ENCODE assay signal across 11 cellular contexts in genomic region chr20:10239954-10240353, GRCh38. TPM values are rescaled to one million over a fixed set of nuclear protein-coding genes. Genes with fewer than 3 reads are reported as not detected.
DNase-seq lines count a peak whose midpoint lies in the region; ATAC-seq and TF ChIP-seq lines count a peak whose summit lies in the region.
"Had no signal": no experiment of that assay in that cellular context is flagged by ENCODE, and none has a peak within 500 bp of the region (broad histone marks: within the 10 kb centered on the region; RNA-seq: fewer than 3 reads in every experiment).

No MANE protein-coding gene starts in this region.

- H3K4me1 Mint-ChIP-seq in Calu3 (ENCODE audit: low read depth, unreplicated experiment), result no peaks in the 10 kb centered on the region
- H3K4me1 Mint-ChIP-seq in T-helper 2 cell treated with Interferon-gamma antibody and Interleukin-4, amounts not matched to agents 5 μg/mL and 100 μg/mL, for 36 hours (ENCODE audit: low read depth), result no peaks in the 10 kb centered on the region
- H3K4me1 Mint-ChIP-seq: IgD-negative memory B cell had no signal

- DNase-seq in Calu3 (peak; percentile 76), MG63 (peak; percentile 11), SK-MEL-5 (ENCODE audit: low read depth, low spot score) (peak; percentile 59), left colon (peak; percentile 52 to 58), ecto neural progenitor cell (ENCODE audit: low spot score) (no peak), omental fat pad (ENCODE audit: low spot score) (no peak)
- DNase-seq in T-helper 2 cell treated with Interferon-gamma antibody and Interleukin-4, amounts not matched to agents 5 μg/mL and 100 μg/mL, for 36 hours (ENCODE audit: low spot score), result no peak
- no peak for DNase-seq in stimulated activated CD4-positive, alpha-beta T cell treated with anti-CD3 and anti-CD28 coated beads, Interleukin-12 subunit alpha, Interleukin-12 subunit beta, amount 100 ng/mL, for 4 hours

- no peaks in the 10 kb centered on the region for H3K36me3 ChIP-seq in MG63

- H3K9me3 ChIP-seq in MG63, result no peaks in the 10 kb centered on the region

- no TSS peak for BruUV-seq in Calu3 (replicated peaks; lab: Mats Ljungman, UMichigan)

- H3K9me3 Mint-ChIP-seq in Calu3 (ENCODE audit: low read depth, unreplicated experiment), result no peaks in the 10 kb centered on the region
- no peaks in the 10 kb centered on the region for H3K9me3 Mint-ChIP-seq in T-helper 2 cell treated with Interferon-gamma antibody and Interleukin-4, amounts not matched to agents 5 μg/mL and 100 μg/mL, for 36 hours
- H3K9me3 Mint-ChIP-seq: activated T-helper 1 cell treated with anti-CD3 and anti-CD28 coated beads, Interleukin-12 subunit alpha, Interleukin-12 subunit beta, Interleukin-2, Interleukin-4 antibody, amounts not matched to agents 30 ng/mL and 10 ng/mL and 1 ng/mL, durations not matched to agents 14 hours and 24 hours and 36 hours; IgD-negative memory B cell; T-helper 1 cell treated with Interleukin-12 subunit alpha and Interleukin-12 subunit beta and Interleukin-4 antibody, amounts not matched to agents 30 μg/mL and 1 μg/mL, for 36 hours had no signal

- intact Hi-C loops in Calu3 (cut with micrococcal nuclease; ENCODE audit: unreplicated experiment), result no loop called here
- intact Hi-C loops in left colon (cut with DNase I, micrococcal nuclease), result no loop called here

- H3K27me3 ChIP-seq in MG63, result 0 out of 2 replicates have a peak, but pooled peaks cover 2% of the 10 kb centered on the region

- in situ Hi-C loops in SK-MEL-5 (cut with HindIII; ENCODE audit: low pct_unique_long_range_greater_than_20kb, low sequenced_read_pairs), result no loop called here

- ATAC-seq in left colon (peak; percentile 82), omental fat pad (ENCODE audit: low FRiP score) (no peak)

- no peak overlapping the region for H3K4me3 Mint-ChIP-seq in Calu3 (ENCODE audit: low read depth, unreplicated experiment)
- no peak overlapping the region for H3K4me3 Mint-ChIP-seq in T-helper 2 cell treated with Interferon-gamma antibody and Interleukin-4, amounts not matched to agents 5 μg/mL and 100 μg/mL, for 36 hours
- H3K4me3 Mint-ChIP-seq: activated T-helper 1 cell treated with anti-CD3 and anti-CD28 coated beads, Interleukin-12 subunit alpha, Interleukin-12 subunit beta, Interleukin-2, Interleukin-4 antibody, amounts not matched to agents 30 ng/mL and 10 ng/mL and 1 ng/mL, durations not matched to agents 14 hours and 24 hours and 36 hours; IgD-negative memory B cell; T-helper 1 cell treated with Interleukin-12 subunit alpha and Interleukin-12 subunit beta and Interleukin-4 antibody, amounts not matched to agents 30 μg/mL and 1 μg/mL, for 36 hours had no signal

- CTCF ChIA-PET in Calu3 (lab: Charles Lee), result interaction anchor here (0.7 kb wide), 1 partner anchor 10 kb away, joined by 3 read pairs; no protein-coding TSS in a partner anchor

- TF ChIP-seq CTCF in Calu3 (IDR thresholded peaks at IDR 0.05; ENCODE audit: unreplicated experiment) (no peak), omental fat pad (IDR thresholded peaks at IDR 0.05) (no peak)

- no peak overlapping the region for H3K4me3 ChIP-seq in MG63

- no peaks in the 10 kb centered on the region for H3K36me3 Mint-ChIP-seq in Calu3 (ENCODE audit: insufficient read depth, unreplicated experiment)
- no peaks in the 10 kb centered on the region for H3K36me3 Mint-ChIP-seq in T-helper 2 cell treated with Interferon-gamma antibody and Interleukin-4, amounts not matched to agents 5 μg/mL and 100 μg/mL, for 36 hours (ENCODE audit: low read depth)
- H3K36me3 Mint-ChIP-seq: IgD-negative memory B cell had no signal

- no peaks in the 10 kb centered on the region for H3K27me3 Mint-ChIP-seq in Calu3 (ENCODE audit: unreplicated experiment)
- H3K27me3 Mint-ChIP-seq in T-helper 2 cell treated with Interferon-gamma antibody and Interleukin-4, amounts not matched to agents 5 μg/mL and 100 μg/mL, for 36 hours (ENCODE audit: low read depth), result no peaks in the 10 kb centered on the region

- peak overlapping the region; percentile 59 for H3K27ac Mint-ChIP-seq in Calu3 (ENCODE audit: unreplicated experiment)
- H3K27ac Mint-ChIP-seq in T-helper 2 cell treated with Interferon-gamma antibody and Interleukin-4, amounts not matched to agents 5 μg/mL and 100 μg/mL, for 36 hours, result no peak overlapping the region
- H3K27ac Mint-ChIP-seq: activated T-helper 1 cell treated with anti-CD3 and anti-CD28 coated beads, Interleukin-12 subunit alpha, Interleukin-12 subunit beta, Interleukin-2, Interleukin-4 antibody, amounts not matched to agents 30 ng/mL and 10 ng/mL and 1 ng/mL, durations not matched to agents 14 hours and 24 hours and 36 hours; IgD-negative memory B cell; T-helper 1 cell treated with Interleukin-12 subunit alpha and Interleukin-12 subunit beta and Interleukin-4 antibody, amounts not matched to agents 30 μg/mL and 1 μg/mL, for 36 hours had no signal

RNA-seq across cellular contexts. Expression of gene SNAP25, which starts 21.3 kb away (rescaled TPM):
- 0.73 and 0.83 TPM in 2 replicates for total RNA-seq in Calu3 (2022)
- not detected in 2 replicates for total RNA-seq in MG63 (2014; rRNA removed; shearing (Covaris generic); ENCODE audit: low replicate concordance)
- 0.05 TPM in 1 of 2 replicates, not detected in the other for total RNA-seq in SK-MEL-5 (2014; rRNA removed; shearing (Covaris generic))
- polyA plus RNA-seq in SK-MEL-5 (2015; cell fraction: cytosol; rRNA removed), result not detected in 2 replicates
- polyA plus RNA-seq in SK-MEL-5 (2015; cell fraction: nucleus; rRNA removed), result 0.33 and 0.37 TPM in 2 replicates
- 1 to 10 TPM in 1 of 2 donors, under 1 TPM in 1; 0.76 to 1.7 TPM for total RNA-seq in left colon
- 1 to 10 TPM in 2 of 4 donors, under 1 TPM in 2; 0.47 to 4.8 (median 1.2) TPM for total RNA-seq in omental fat pad
- polyA plus RNA-seq: IgD-negative memory B cell had no signal

Comparison
In these comparisons a context has a peak if more than half of its experiments do, and no peak if none do; other contexts are left out.
1. DNase-seq: peak in Calu3 (single experiment), MG63 (single experiment), SK-MEL-5 (single experiment) and left colon (2 of 2); none in ecto neural progenitor cell (single experiment), T-helper 2 cell treated with Interferon-gamma antibody and Interleukin-4, amounts not matched to agents 5 μg/mL and 100 μg/mL, for 36 hours (single experiment), stimulated activated CD4-positive, alpha-beta T cell treated with anti-CD3 and anti-CD28 coated beads, Interleukin-12 subunit alpha, Interleukin-12 subunit beta, amount 100 ng/mL, for 4 hours (single experiment) and omental fat pad (single experiment).